28 cellular contexts compared by ENCODE assay signal in the genomic region with DNA sequence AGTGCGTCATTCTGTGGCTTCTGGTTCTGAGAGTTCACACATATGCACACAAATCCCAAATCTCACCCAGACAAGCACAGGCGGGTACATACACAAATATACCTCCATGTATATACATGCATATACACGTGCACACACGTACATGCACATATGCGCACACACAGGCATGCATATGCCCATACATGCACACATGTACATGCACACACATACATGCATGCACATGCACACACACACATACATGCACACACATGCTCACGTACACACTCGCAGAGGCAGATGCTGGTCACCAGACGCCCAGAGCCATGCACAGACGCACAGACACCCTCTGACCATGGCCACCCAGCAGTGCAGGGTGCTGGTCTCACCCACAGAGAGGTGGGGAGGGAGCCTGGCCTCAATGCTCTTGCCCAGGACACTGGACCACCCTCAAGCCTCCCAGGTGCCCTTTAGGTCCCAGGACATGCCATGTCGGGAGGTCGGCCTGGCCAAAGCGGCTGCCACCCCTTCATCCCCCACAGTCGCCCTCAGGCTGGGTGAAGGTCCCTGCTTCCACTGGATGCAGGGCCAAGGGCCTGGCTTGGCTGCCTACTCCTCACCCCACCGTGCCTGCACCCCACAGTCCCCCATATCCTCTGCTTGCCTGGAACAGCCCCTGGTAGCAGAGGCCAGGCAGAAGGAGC. TPM values are rescaled to one million over a fixed set of nuclear protein-coding genes. Genes with fewer than 3 reads are reported as not detected.
A peak's percentile ranks its signal among the peaks of the same experiment; 100 is the strongest.
DNase-seq lines count a peak whose midpoint lies in the region; ATAC-seq and TF ChIP-seq lines count a peak whose summit lies in the region.
"Had no signal": no experiment of that assay in that cellular context is flagged by ENCODE, and none has a peak within 500 bp of the region (broad histone marks: within the 10 kb centered on the region; RNA-seq: fewer than 3 reads in every experiment).

No MANE protein-coding gene starts in this region.

- H4K12ac ChIP-seq in trophoblast cell (ENCODE audit: low read depth, low read length) = no peak overlapping the region

- no peak overlapping the region for H2BK12ac ChIP-seq in trophoblast cell (ENCODE audit: low read length)

- H3K9ac ChIP-seq in trophoblast cell (ENCODE audit: low read length) = no peak overlapping the region
- H3K9ac ChIP-seq: KMS-11 had no signal

- no CpG with 5 or more reads among the region's 14 CpGs for WGBS in trophoblast cell (ENCODE audit: extremely low coverage, insufficient coverage, insufficient read length)

- H3K27ac Mint-ChIP-seq in CD4-positive, alpha-beta T cell = peak overlapping the region; percentile 35
- H3K27ac Mint-ChIP-seq in endothelial cell (ENCODE audit: unreplicated experiment) = no peak overlapping the region

- no peak overlapping the region for H3K27ac ChIP-seq in CD4-positive, alpha-beta T cell (ENCODE audit: low read depth, low read length)
- H3K27ac ChIP-seq in angular gyrus (ENCODE audit: low read depth, low read length) (peak overlapping the region; percentile 31), trophoblast cell (ENCODE audit: low read depth, low read length) (no peak overlapping the region), caudate nucleus (ENCODE audit: low read depth, low read length) (no peak overlapping the region)
- H3K27ac ChIP-seq: KMS-11, SJSA1 had no signal

- no peaks in the 10 kb centered on the region for H3K4me1 Mint-ChIP-seq in CD4-positive, alpha-beta T cell (ENCODE audit: low read depth)
- no peaks in the 10 kb centered on the region for H3K4me1 Mint-ChIP-seq in endothelial cell (ENCODE audit: unreplicated experiment)

- H3K36me3 Mint-ChIP-seq in CD4-positive, alpha-beta T cell (ENCODE audit: low read depth) = peaks cover 13% of the 10 kb centered on the region
- H3K36me3 Mint-ChIP-seq in endothelial cell (ENCODE audit: low read depth, unreplicated experiment) = no peaks in the 10 kb centered on the region

- no peak overlapping the region for H3K4ac ChIP-seq in trophoblast cell (ENCODE audit: low read depth, low read length)

- CTCF ChIA-PET in CD4-positive, alpha-beta T cell (lab: Charles Lee) = no interaction called here
- CTCF ChIA-PET in HEK293T (lab: Yijun Ruan, JAX) = no interaction called here

- no peaks in the 10 kb centered on the region for H3K79me1 ChIP-seq in trophoblast cell (ENCODE audit: low read length)

- no peaks in the 10 kb centered on the region for H3K9me3 ChIP-seq in CD4-positive, alpha-beta T cell (ENCODE audit: control insufficient read depth, low read length)
- H3K9me3 ChIP-seq in trophoblast cell (ENCODE audit: insufficient read depth, low read depth, low read length) = peaks cover 4% of the 10 kb centered on the region
- H3K9me3 ChIP-seq: SJSA1 had no signal

- no peak for ATAC-seq in CD4-positive, alpha-beta T cell (ENCODE audit: poor library complexity)
- no peak for ATAC-seq in left lobe of liver
- ATAC-seq in GM18909 (IDR thresholded peaks at IDR 0.05; ENCODE audit: poor library complexity, unreplicated experiment) = no peak
- ATAC-seq: Right ventricle myocardium inferior had no signal

- peaks cover 60 to 69% of the 10 kb centered on the region in 2 experiments for H3K36me3 ChIP-seq in trophoblast cell (ENCODE audit: control insufficient read depth in 1 of 2, insufficient read depth in 2 of 2, low read length in 2 of 2)
- H3K36me3 ChIP-seq: SJSA1 had no signal

- peak overlapping the region; percentile 42 for H3K4me3 ChIP-seq in trophoblast cell (ENCODE audit: low read depth, low read length)
- H3K4me3 ChIP-seq: SJSA1 had no signal

- H3K4me3 Mint-ChIP-seq in CD4-positive, alpha-beta T cell = peak overlapping the region; percentile 6
- no peak overlapping the region for H3K4me3 Mint-ChIP-seq in endothelial cell (ENCODE audit: unreplicated experiment)

- no peak overlapping the region for H2AFZ ChIP-seq in trophoblast cell (ENCODE audit: insufficient read depth, low read length, poor library complexity)

- no peak overlapping the region for H4K8ac ChIP-seq in trophoblast cell (ENCODE audit: low read depth, low read length)

- H3K9me3 Mint-ChIP-seq in CD4-positive, alpha-beta T cell = no peaks in the 10 kb centered on the region
- no peaks in the 10 kb centered on the region for H3K9me3 Mint-ChIP-seq in endothelial cell (ENCODE audit: unreplicated experiment)

- peaks cover 5 to 8% of the 10 kb centered on the region in 2 experiments for H3K4me1 ChIP-seq in trophoblast cell (ENCODE audit: control insufficient read depth in 1 of 2, insufficient read depth in 2 of 2, low read length in 2 of 2)

- H2BK120ac ChIP-seq in trophoblast cell (ENCODE audit: insufficient read depth, low read length, poor library complexity) = no peak overlapping the region

- no peak overlapping the region for H2AK5ac ChIP-seq in trophoblast cell (ENCODE audit: low read length)

- H2BK5ac ChIP-seq in trophoblast cell (ENCODE audit: low read depth, low read length, poor library complexity) = no peak overlapping the region

- intact Hi-C loops in CD4-positive, alpha-beta T cell (cut with DNase I, micrococcal nuclease) = no loop called here

- no peak overlapping the region for H3K4me2 ChIP-seq in trophoblast cell (ENCODE audit: low read length)
- H3K4me2 ChIP-seq: KMS-11 had no signal

- H3K18ac ChIP-seq in trophoblast cell (ENCODE audit: low read length) = no peak overlapping the region

- H3K23ac ChIP-seq in trophoblast cell (ENCODE audit: low read length) = no peak overlapping the region

- H3K14ac ChIP-seq in trophoblast cell (ENCODE audit: low read length) = no peak overlapping the region

- no peak overlapping the region for H4K91ac ChIP-seq in trophoblast cell (ENCODE audit: low read depth, low read length)

- H3K27me3 Mint-ChIP-seq in CD4-positive, alpha-beta T cell = peaks cover 8% of the 10 kb centered on the region
- peaks cover 12% of the 10 kb centered on the region for H3K27me3 Mint-ChIP-seq in endothelial cell (ENCODE audit: unreplicated experiment)

- H3K79me2 ChIP-seq in trophoblast cell (ENCODE audit: control insufficient read depth, insufficient read depth, low read length, poor library complexity) = no peaks in the 10 kb centered on the region

- H3K27me3 ChIP-seq in CD4-positive, alpha-beta T cell (ENCODE audit: control insufficient read depth, insufficient read depth, low read length) = no peaks in the 10 kb centered on the region
- H3K27me3 ChIP-seq in trophoblast cell (ENCODE audit: insufficient read depth, low read length) = no peaks in the 10 kb centered on the region
- H3K27me3 ChIP-seq: SJSA1 had no signal

- TF ChIP-seq CTCF in CD4-positive, alpha-beta T cell (IDR thresholded peaks at IDR 0.05) = no peak
- TF ChIP-seq CTCF in endothelial cell (IDR thresholded peaks at IDR 0.05; ENCODE audit: unreplicated experiment) = no peak

- POLR2A ChIA-PET in CD4-positive, alpha-beta T cell (lab: Charles Lee) = no interaction called here
- POLR2A ChIA-PET in HEK293T (lab: Yijun Ruan, JAX) = no interaction called here

- DNase-seq in CD4-positive, alpha-beta T cell = no peak
- DNase-seq in left lobe of liver (ENCODE audit: low spot score) = peak; percentile 40
- DNase-seq in trophoblast cell = no peak
- no peak for DNase-seq in caudate nucleus (lab: John Stamatoyannopoulos, UW)
- DNase-seq in HEK293T (ENCODE audit: extremely low spot score) = no peak
- DNase-seq in endothelial cell (ENCODE audit: low spot score) = no peak
- DNase-seq: AML-193; C1 segment of cervical spinal cord; Calu3; CD8-positive, alpha-beta memory T cell; DMS153; NCI-H1092 treated with DMSO at 0.1 percent for 48 hours; NCI-H1436 treated with DMSO at 0.1 percent for 48 hours; NCI-H2029 treated with DMSO at 0.1 percent for 48 hours; NCI-H345; NCI-H524 treated with DMSO at 0.1 percent for 48 hours; NCI-H82 had no signal

TF ChIP-seq in HEK293T, 16 proteins besides CTCF, POLR2A, EP300 and RAD21:
- no peak for TF ChIP-seq SP1 (IDR thresholded peaks at IDR 0.05)
- no peak for TF ChIP-seq PKNOX1 (IDR thresholded peaks at IDR 0.05)
- TF ChIP-seq SUZ12 (IDR thresholded peaks at IDR 0.05) = no peak
- no peak for TF ChIP-seq FOXA1 (IDR thresholded peaks at IDR 0.05)
- no peak for TF ChIP-seq TARDBP (IDR thresholded peaks at IDR 0.05)
- TF ChIP-seq L3MBTL2 (conservative IDR thresholded peaks at IDR 0.05) = no peak
- no peak for TF ChIP-seq FOXM1 (IDR thresholded peaks at IDR 0.05; ENCODE audit: borderline replicate concordance)

RNA-seq across cellular contexts. Expression of gene DUSP8, which starts 9.5 kb away (rescaled TPM):
- 10 to 100 TPM; 83.9 to 91.2 TPM for total RNA-seq in CD4-positive, alpha-beta T cell
- total RNA-seq in left lobe of liver (0.23 TPM), endothelial cell (ENCODE audit: unreplicated experiment) (2.2 TPM)
- 29.7 and 31.2 TPM in 2 replicates for polyA plus RNA-seq in trophoblast cell (2013)
- total RNA-seq: OCI-LY7 had no signal

RNA-seq across cellular contexts. Expression of gene KRTAP5-1, which starts 22.5 kb away (rescaled TPM):
- total RNA-seq in CD4-positive, alpha-beta T cell = not detected
- total RNA-seq in left lobe of liver (not detected), endothelial cell (ENCODE audit: unreplicated experiment) (not detected)
- polyA plus RNA-seq in trophoblast cell (2013) = not detected in 2 replicates
- total RNA-seq: A172; Calu3; CD8-positive, alpha-beta memory T cell; Daoy; H4; HT1080; OCI-LY7; Right ventricle myocardium inferior; SJSA1 had no signal
- polyA plus RNA-seq: AG04450; CD8-positive, alpha-beta memory T cell had no signal

RNA-seq across cellular contexts. Expression of gene KRTAP5-2, which starts 35.5 kb away (rescaled TPM):
- total RNA-seq in CD4-positive, alpha-beta T cell = not detected
- not detected for total RNA-seq in left lobe of liver
- polyA plus RNA-seq in trophoblast cell (2013) = not detected in 2 replicates
- not detected for total RNA-seq in endothelial cell (ENCODE audit: unreplicated experiment)
- total RNA-seq: A172; Calu3; CD8-positive, alpha-beta memory T cell; Daoy; H4; HT1080; OCI-LY7; Right ventricle myocardium inferior; SJSA1 had no signal
- polyA plus RNA-seq: AG04450 had no signal

RNA-seq across cellular contexts. Expression of gene KRTAP5-3, which starts 45.7 kb away (rescaled TPM):
- total RNA-seq in CD4-positive, alpha-beta T cell = not detected
- total RNA-seq in left lobe of liver (not detected), endothelial cell (ENCODE audit: unreplicated experiment) (not detected)
- polyA plus RNA-seq in trophoblast cell (2013) = not detected in 2 replicates
- total RNA-seq: A172; Calu3; CD8-positive, alpha-beta memory T cell; Daoy; H4; HT1080; OCI-LY7; Right ventricle myocardium inferior; SJSA1 had no signal
- polyA plus RNA-seq: AG04450; CD8-positive, alpha-beta memory T cell had no signal

RNA-seq across cellular contexts. Expression of gene KRTAP5-4, which starts 59.3 kb away (rescaled TPM):
- not detected for total RNA-seq in CD4-positive, alpha-beta T cell
- not detected for total RNA-seq in left lobe of liver
- polyA plus RNA-seq in trophoblast cell (2013) = not detected in 2 replicates
- total RNA-seq in endothelial cell (ENCODE audit: unreplicated experiment) = not detected
- total RNA-seq: A172; Calu3; CD8-positive, alpha-beta memory T cell; Daoy; H4; HT1080; OCI-LY7; Right ventricle myocardium inferior; SJSA1 had no signal
- polyA plus RNA-seq: AG04450; CD8-positive, alpha-beta memory T cell had no signal

Comparison
In these comparisons a context has a peak if more than half of its experiments do, and no peak if none do; other contexts are left out.
1. RNA of gene DUSP8, which starts 9.5 kb away (total RNA-seq): 83.9 to 91.2 TPM in CD4-positive, alpha-beta T cell; 2.2 TPM in endothelial cell (single experiment) and 0.23 TPM in left lobe of liver (single experiment); every median in the first group is over 10 times any median in the second.